Comparison of ENCODE assay signal across 14 cellular contexts in the genomic region with DNA sequence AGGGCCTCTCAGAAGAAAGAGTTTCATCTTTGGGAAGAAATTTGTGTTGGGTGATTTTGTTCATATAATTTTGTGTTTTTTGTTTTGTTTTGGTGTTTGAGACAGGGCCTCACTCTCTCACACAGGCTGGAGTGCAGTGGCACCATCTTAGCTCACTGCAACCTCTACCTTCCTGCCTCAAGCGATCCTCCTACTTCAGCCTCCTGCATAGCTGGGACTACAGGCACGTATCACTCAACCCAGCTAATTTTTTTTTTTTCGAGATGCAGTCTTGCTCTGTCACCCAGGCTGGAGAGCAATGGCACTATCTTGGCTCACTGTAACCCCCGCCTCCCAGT. TPM values are rescaled to one million over a fixed set of nuclear protein-coding genes. Genes with fewer than 3 reads are reported as not detected.
DNase-seq lines count a peak whose midpoint lies in the region; ATAC-seq and TF ChIP-seq lines count a peak whose summit lies in the region.
"Had no signal": no experiment of that assay in that cellular context is flagged by ENCODE, and none has a peak within 500 bp of the region (broad histone marks: within the 10 kb centered on the region; RNA-seq: fewer than 3 reads in every experiment).

No MANE protein-coding gene starts in this region.

- H3K27ac Mint-ChIP-seq in CD14-positive monocyte (peak overlapping the region; percentile 85 to 98 (median 91)), nephron (peak overlapping the region; percentile 71 to 91 (median 89))
- H3K27ac Mint-ChIP-seq: B cell; stimulated activated naive CD8-positive, alpha-beta T cell treated with anti-CD3 and anti-CD28 coated beads, Interleukin-15, Interleukin-2, amounts not matched to agents 100 ng/mL and 50 ng/mL, for 24 hours had no signal

- no peak overlapping the region for H3K9ac ChIP-seq in Karpas-422 (ENCODE audit: low read length)

- no peak for TF ChIP-seq CTCF in CD14-positive monocyte (IDR thresholded peaks at IDR 0.05)
- no peak for TF ChIP-seq CTCF in nephron (IDR thresholded peaks at IDR 0.05; ENCODE audit: unreplicated experiment in 3 of 3)
- TF ChIP-seq CTCF in lower lobe of right lung (IDR thresholded peaks at IDR 0.05), result no peak

- H3K9me3 ChIP-seq in Karpas-422 (ENCODE audit: low read length) (no peaks in the 10 kb centered on the region), lower lobe of right lung (no peaks in the 10 kb centered on the region)
- H3K9me3 ChIP-seq: SJCRH30 had no signal

- H3K27me3 ChIP-seq in Karpas-422 (ENCODE audit: low read length), result no peaks in the 10 kb centered on the region
- H3K27me3 ChIP-seq in lower lobe of right lung (ENCODE audit: low read depth), result no peaks in the 10 kb centered on the region
- H3K27me3 ChIP-seq: SJCRH30 had no signal

- no peaks in the 10 kb centered on the region for H4K20me1 ChIP-seq in Karpas-422 (ENCODE audit: insufficient read depth, low read depth, low read length)

- H3K9me3 Mint-ChIP-seq in CD14-positive monocyte (no peaks in the 10 kb centered on the region), nephron (no peaks in the 10 kb centered on the region)
- H3K9me3 Mint-ChIP-seq: stimulated activated naive CD8-positive, alpha-beta T cell treated with anti-CD3 and anti-CD28 coated beads, Interleukin-15, Interleukin-2, amounts not matched to agents 100 ng/mL and 50 ng/mL, for 24 hours had no signal

- H3K36me3 Mint-ChIP-seq in CD14-positive monocyte, result no peaks in the 10 kb centered on the region
- H3K36me3 Mint-ChIP-seq in nephron (ENCODE audit: low read depth), result no peaks in the 10 kb centered on the region

- H3K4me3 ChIP-seq in Karpas-422 (ENCODE audit: low read length) (no peak overlapping the region), lower lobe of right lung (no peak overlapping the region)

- H3K4me2 ChIP-seq in Karpas-422 (ENCODE audit: low read depth, low read length, poor library complexity, severe bottlenecking), result peak overlapping the region; percentile 37

- H3K4me3 Mint-ChIP-seq in CD14-positive monocyte (no peak overlapping the region), nephron (no peak overlapping the region)
- H3K4me3 Mint-ChIP-seq: B cell; stimulated activated naive CD8-positive, alpha-beta T cell treated with anti-CD3 and anti-CD28 coated beads, Interleukin-15, Interleukin-2, amounts not matched to agents 100 ng/mL and 50 ng/mL, for 24 hours had no signal

- H3K27me3 Mint-ChIP-seq in CD14-positive monocyte (ENCODE audit: low read depth in 3 of 3) (peaks cover 0 to 2% (median 0%) of the 10 kb centered on the region in 3 donors), nephron (ENCODE audit: low read depth) (peaks cover 4% of the 10 kb centered on the region)
- H3K27me3 Mint-ChIP-seq: B cell; stimulated activated naive CD8-positive, alpha-beta T cell treated with anti-CD3 and anti-CD28 coated beads, Interleukin-15, Interleukin-2, amounts not matched to agents 100 ng/mL and 50 ng/mL, for 24 hours had no signal

- no peak overlapping the region for H3K27ac ChIP-seq in Karpas-422 (ENCODE audit: low read length)
- H3K27ac ChIP-seq in caudate nucleus (ENCODE audit: low read depth, low read length), result peak overlapping the region; percentile 89
- no peak overlapping the region for H3K27ac ChIP-seq in lower lobe of right lung
- H3K27ac ChIP-seq: SJCRH30 had no signal

- intact Hi-C loops in CD14-positive monocyte (cut with micrococcal nuclease) (loop anchor here in 1 of 2 donors (5.0 kb wide), 1 partner anchor 54 kb away; no protein-coding TSS in a partner anchor), lower lobe of right lung (cut with DNase I) (no loop called here)

- H3K4me1 Mint-ChIP-seq in CD14-positive monocyte, result peaks cover 35% of the 10 kb centered on the region
- peaks cover 8% of the 10 kb centered on the region for H3K4me1 Mint-ChIP-seq in nephron
- H3K4me1 Mint-ChIP-seq: B cell had no signal

- ATAC-seq in lower lobe of right lung, result no peak

- DNase-seq in CD14-positive monocyte (ENCODE audit: low spot score), result no peak
- DNase-seq in Karpas-422, result no peak
- DNase-seq in caudate nucleus (lab: John Stamatoyannopoulos, UW), result no peak
- DNase-seq in 8988T, result no peak
- DNase-seq in NCI-H2196 treated with DMSO at 0.1 percent for 48 hours (lab: John Stamatoyannopoulos, UW; ENCODE audit: unreplicated experiment), result no peak
- DNase-seq in stimulated activated CD4-positive, alpha-beta T cell treated with anti-CD3 and anti-CD28 coated beads, Interleukin-4, amount 100 ng/mL, for 4 hours, result no peak
- DNase-seq in lower lobe of right lung, result no peak
- DNase-seq: foreskin melanocyte, NCI-H524, occipital lobe had no signal

- H3K36me3 ChIP-seq in Karpas-422 (ENCODE audit: insufficient read depth, low read length) (no peaks in the 10 kb centered on the region), lower lobe of right lung (no peaks in the 10 kb centered on the region)
- H3K36me3 ChIP-seq: SJCRH30 had no signal

- H3K9me2 ChIP-seq in Karpas-422 (replicated peaks; ENCODE audit: insufficient read depth, low read length), result no peaks in the 10 kb centered on the region

- H3K79me2 ChIP-seq in Karpas-422 (ENCODE audit: low read length), result no peaks in the 10 kb centered on the region

- H3K4me1 ChIP-seq in Karpas-422 (ENCODE audit: low read length), result peaks cover 29% of the 10 kb centered on the region
- H3K4me1 ChIP-seq in lower lobe of right lung, result peaks cover 16% of the 10 kb centered on the region

- H2AFZ ChIP-seq in Karpas-422 (ENCODE audit: low read length), result peak overlapping the region; percentile 18; the same call in 1 of the 2 replicates

RNA-seq across cellular contexts. Expression of gene PIK3CB, which starts 29.0 kb away (rescaled TPM):
- 10 to 100 TPM; 20.4 to 33.6 TPM for polyA plus RNA-seq in CD14-positive monocyte
- total RNA-seq in Karpas-422 (2014; rRNA removed; shearing (Covaris generic); ENCODE audit: low replicate concordance), result 13.0 and 35.3 TPM in 2 replicates
- total RNA-seq in lower lobe of right lung, result 44.6 TPM
